8 cellular contexts compared by ENCODE assay signal in genomic region chr7:23012797-23013714, GRCh38. TPM values are rescaled to one million over a fixed set of nuclear protein-coding genes. Genes with fewer than 3 reads are reported as not detected.
DNase-seq lines count a peak whose midpoint lies in the region; ATAC-seq and TF ChIP-seq lines count a peak whose summit lies in the region.

No MANE protein-coding gene starts in this region.

- no peaks in the 10 kb centered on the region for H3K36me3 ChIP-seq in SK-N-SH (replicated peaks in 1 of 2; ENCODE audit: control insufficient read depth in 1 of 2, insufficient read depth in 2 of 2, low read length in 1 of 2)

- no peak for TF ChIP-seq RAD21 in SK-N-SH (IDR thresholded peaks at IDR 0.05; ENCODE audit: low read length)

- ATAC-seq in SK-N-SH treated with all-trans-retinoic acid at 6 μM for 48 hours (no peak; the same call in 2 of the 3 replicates), GM21723 (IDR thresholded peaks at IDR 0.05; ENCODE audit: unreplicated experiment) (peak; percentile 13), omental fat pad (ENCODE audit: low FRiP score) (peak; percentile 27)

- H3F3A ChIP-seq in SK-N-SH (replicated peaks; ENCODE audit: insufficient read depth) = no peaks in the 10 kb centered on the region

- H4K20me1 ChIP-seq in SK-N-SH (ENCODE audit: insufficient read depth) = no peaks in the 10 kb centered on the region

- H3K4me3 ChIP-seq in SK-N-SH (ENCODE audit: low read depth in 2 of 2, low read length in 1 of 2) (peak overlapping the region; percentile 54 to 76), fibroblast of villous mesenchyme (ENCODE audit: low read depth, low read length) (peak overlapping the region; percentile 94)

- TF ChIP-seq EP300 in SK-N-SH (IDR thresholded peaks at IDR 0.05; ENCODE audit: borderline replicate concordance in 1 of 2, low read depth in 1 of 2, low read length in 1 of 2) = no peak

- TF ChIP-seq CTCF in SK-N-SH (IDR thresholded peaks at IDR 0.05) (peak; percentile 11; the same call in 1 of the 2 replicates), fibroblast of villous mesenchyme (IDR thresholded peaks at IDR 0.05; ENCODE audit: insufficient read depth, low read depth, low read length) (no peak), omental fat pad (IDR thresholded peaks at IDR 0.05) (no peak)

- peak overlapping the region; percentile 90 for H3K4me2 ChIP-seq in SK-N-SH

- peak overlapping the region; percentile 78 for H2AFZ ChIP-seq in SK-N-SH (ENCODE audit: low read depth)

- CTCF ChIA-PET in SK-N-SH (lab: Yijun Ruan, JAX) = interaction anchor here (0.7 to 1.5 kb wide), 6 partner anchors 14 to 190 kb away, joined by 3 to 6 read pairs (median 3); partner anchors contain the start of gene TOMM7

- no peaks in the 10 kb centered on the region for H3K79me2 ChIP-seq in SK-N-SH (ENCODE audit: insufficient read depth)

- peak overlapping the region in 1 of 2 experiments; percentile 1; a peak in 1 of 4 replicates for H3K27ac ChIP-seq in SK-N-SH (ENCODE audit: low read depth in 2 of 2, low read length in 1 of 2)

- H3K9me3 ChIP-seq in SK-N-SH = no peaks in the 10 kb centered on the region

- peaks cover 7% of the 10 kb centered on the region; the same call in 1 of the 2 replicates for H3K9me2 ChIP-seq in SK-N-SH

- peak overlapping the region; percentile 41; the same call in 1 of the 2 replicates for H3K9ac ChIP-seq in SK-N-SH

- 2% methylated on average over 21 of the region's 52 CpGs for WGBS in SK-N-SH (ENCODE audit: low lambda C conversion rate)

- DNase-seq in SK-N-SH = peak; percentile 62
- peak; percentile 74 to 79 for DNase-seq in Kasumi-1 (lab: John Stamatoyannopoulos, UW)
- DNase-seq in activated CD4-positive, alpha-beta T cell treated with anti-CD3 and anti-CD28 coated beads for 48 hours = peak; percentile 13
- no peak for DNase-seq in fibroblast of villous mesenchyme (ENCODE audit: low read depth)
- peak; percentile 35 for DNase-seq in omental fat pad (ENCODE audit: low spot score)
- DNase-seq in middle frontal gyrus (ENCODE audit: extremely low spot score, low spot score) = no peak

- H3K4me1 ChIP-seq in SK-N-SH (ENCODE audit: control insufficient read depth in 1 of 2, insufficient read depth in 2 of 2, low read depth in 1 of 2, low read length in 1 of 2) = peaks cover 5 to 6% of the 10 kb centered on the region in 2 experiments; a peak in 2 of 4 replicates

- peaks cover 24% of the 10 kb centered on the region; the same call in 1 of the 2 replicates for H3K27me3 ChIP-seq in SK-N-SH (ENCODE audit: insufficient read depth)

- POLR2A ChIA-PET in SK-N-SH (lab: Yijun Ruan, JAX) = no interaction called here

TF ChIP-seq in SK-N-SH, 30 proteins besides CTCF, POLR2A, EP300 and RAD21 (continues in another document):
- no peak for TF ChIP-seq TEAD4 (IDR thresholded peaks at IDR 0.05; ENCODE audit: borderline replicate concordance, insufficient read depth)
- no peak for TF ChIP-seq YY1 (IDR thresholded peaks at IDR 0.05; ENCODE audit: low read depth)
- no peak for TF ChIP-seq GABPA (IDR thresholded peaks at IDR 0.05; ENCODE audit: low read depth)
- TF ChIP-seq REST (IDR thresholded peaks at IDR 0.05; ENCODE audit: low read depth, low read length) = no peak
- TF ChIP-seq JUND (IDR thresholded peaks at IDR 0.05) = no peak
- TF ChIP-seq TAF1 (IDR thresholded peaks at IDR 0.05; ENCODE audit: borderline replicate concordance, low read depth, low read length) = no peak
- TF ChIP-seq FOXJ3 (CRISPR knock-in tag; IDR thresholded peaks at IDR 0.05) = no peak
- no peak for TF ChIP-seq GATA2 (CRISPR knock-in tag; IDR thresholded peaks at IDR 0.05)
- no peak for TF ChIP-seq POLR2AphosphoS5 (IDR thresholded peaks at IDR 0.05; ENCODE audit: low read depth, low read length)
- TF ChIP-seq RXRA (IDR thresholded peaks at IDR 0.05; ENCODE audit: borderline replicate concordance, low read depth) = no peak
- no peak for TF ChIP-seq USF2 (IDR thresholded peaks at IDR 0.05; ENCODE audit: borderline replicate concordance, low read depth, low read length)

TF ChIP-seq in SK-N-SH treated with all-trans-retinoic acid at 6 μM for 48 hours, 23 proteins besides CTCF, POLR2A, EP300 and RAD21:
- TF ChIP-seq ZNF8 (CRISPR knock-in tag; IDR thresholded peaks at IDR 0.05) (no peak), TSHZ2 (CRISPR knock-in tag; IDR thresholded peaks at IDR 0.05) (no peak), ESRRG (CRISPR knock-in tag; IDR thresholded peaks at IDR 0.05) (no peak), ISL1 (CRISPR knock-in tag; IDR thresholded peaks at IDR 0.05) (no peak), BACH2 (CRISPR knock-in tag; IDR thresholded peaks at IDR 0.05; ENCODE audit: borderline replicate concordance) (no peak), PPARA (CRISPR knock-in tag; IDR thresholded peaks at IDR 0.05; ENCODE audit: borderline replicate concordance) (no peak), TOX (CRISPR knock-in tag; IDR thresholded peaks at IDR 0.05; ENCODE audit: borderline replicate concordance) (no peak)

RNA-seq across cellular contexts. Expression of gene HYCC1, which starts 0.9 kb away (rescaled TPM):
- 5.3 and 5.8 TPM in 2 replicates for polyA plus RNA-seq in SK-N-SH (2012; rRNA removed)
- polyA plus RNA-seq in SK-N-SH (2012; cell fraction: cytosol; rRNA removed) = 7.4 and 9.4 TPM in 2 replicates
- polyA plus RNA-seq in SK-N-SH (2012; cell fraction: nucleus; rRNA removed) = 5.2 and 6.0 TPM in 2 replicates
- 59.3 and 69.1 TPM in 2 replicates for total RNA-seq in fibroblast of villous mesenchyme
- total RNA-seq in omental fat pad = 100 to 1,000 TPM in 1 of 4 donors, 10 to 100 TPM in 3; 46.1 to 107 (median 65.2) TPM

Comparison
In these comparisons a context has a peak if more than half of its experiments do, and no peak if none do; other contexts are left out.
1. DNase-seq: peak in SK-N-SH (single experiment), Kasumi-1 (2 of 2), activated CD4-positive, alpha-beta T cell treated with anti-CD3 and anti-CD28 coated beads for 48 hours (single experiment) and omental fat pad (single experiment); none in fibroblast of villous mesenchyme (single experiment) and middle frontal gyrus (single experiment).